ENCODE assay signal across 29 cellular contexts in genomic region chr9:26205316-26205715, GRCh38.
"Had no signal": no experiment of that assay in that cellular context is flagged by ENCODE, and none has a peak within 500 bp of the region (broad histone marks: within the 10 kb centered on the region; RNA-seq: fewer than 3 reads in every experiment).

No MANE protein-coding gene starts in this region.

- H3K4me3 ChIP-seq: adrenal gland, Peyer's patch had no signal

- ATAC-seq: activated CD4-positive, alpha-beta T cell treated with anti-CD3 and anti-CD28 coated beads for 36 hours; activated CD4-positive, CD25-positive, alpha-beta regulatory T cell treated with anti-CD3 and anti-CD28 coated beads, Interleukin-2, amount 50 U/mL, for 24 hours; activated CD8-positive, alpha-beta T cell treated with anti-CD3 and anti-CD28 coated beads, Interleukin-2, amount 10 ng/mL, durations not matched to agents 7 days and 5 days; PC-3; Right ventricle myocardium inferior; WTC11 had no signal

- H3K27me3 ChIP-seq: adrenal gland, brain microvascular endothelial cell, Peyer's patch had no signal

- H3K9me3 ChIP-seq: adrenal gland, Peyer's patch had no signal

- H3K36me3 ChIP-seq: adrenal gland, brain microvascular endothelial cell, Peyer's patch had no signal

- FAIRE-seq: TTC549 had no signal

- DNase-seq: activated CD4-positive, alpha-beta T cell treated with anti-CD3 and anti-CD28 coated beads for 36 hours; activated CD4-positive, alpha-beta T cell treated with anti-CD3 and anti-CD28 coated beads, Interleukin-2, amount 10 ng/mL, durations not matched to agents 7 days and 5 days; activated CD4-positive, alpha-beta T cell treated with anti-CD3 and anti-CD28 coated beads, Interleukin-2, amount 50 U/mL, for 48 hours; activated CD8-positive, alpha-beta T cell treated with anti-CD3 and anti-CD28 coated beads, Interleukin-2, amount 10 ng/mL, durations not matched to agents 7 days and 5 days; activated gamma-delta T cell; activated naive CD4-positive, alpha-beta T cell treated with Interleukin-2 at 50 U/mL for 16 hours; activated T-cell treated with anti-CD3 and anti-CD28 coated beads, Interleukin-2, amount 50 U/mL, for 24 hours; adrenal gland; anterior cingulate cortex; brain microvascular endothelial cell; central memory CD4-positive, alpha-beta T cell; Karpas-422; KBM-7; NCI-H1105; NCI-H1417 treated with DMSO at 0.1 percent for 48 hours; NCI-H187 treated with DMSO at 0.1 percent for 48 hours; NCI-H2081; NCI-H2171; NCI-H510A; NCI-H526; NCI-H748 treated with DMSO at 0.1 percent for 48 hours; NK-92 treated with Interleukin-12 subunit alpha and Interleukin-12 subunit beta, amount 100 ng/mL, for 24 hours; PC-3; Peyer's patch had no signal

- H3K27ac ChIP-seq: adrenal gland, brain microvascular endothelial cell, Peyer's patch, RWPE1 had no signal

- H3K4me1 ChIP-seq: adrenal gland, Peyer's patch had no signal
